ENCODE assay signal across 15 cellular contexts in the genomic region with DNA sequence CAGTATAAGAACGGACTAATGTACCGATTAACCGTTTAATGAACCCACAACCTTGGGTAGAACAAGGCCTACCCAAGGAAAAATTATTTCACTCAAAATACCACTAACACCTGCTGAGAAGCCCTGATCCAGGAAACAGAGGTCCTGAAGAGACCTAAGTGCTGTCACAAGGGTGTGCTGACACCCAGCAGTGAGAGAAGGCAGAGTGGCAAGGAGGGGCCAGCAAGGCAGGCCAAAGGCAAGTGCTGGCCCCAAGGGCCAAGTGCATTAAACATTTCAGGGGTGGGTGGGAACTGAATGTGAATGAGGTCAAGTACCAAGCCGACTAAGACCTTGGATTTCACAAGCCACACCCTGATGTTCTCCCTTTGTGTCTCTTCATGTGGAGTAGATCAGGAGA. TPM values are rescaled to one million over a fixed set of nuclear protein-coding genes. Genes with fewer than 3 reads are reported as not detected.
A peak's percentile ranks its signal among the peaks of the same experiment; 100 is the strongest.
DNase-seq lines count a peak whose midpoint lies in the region; ATAC-seq, FAIRE-seq and TF ChIP-seq lines count a peak whose summit lies in the region.
"Had no signal": no experiment of that assay in that cellular context is flagged by ENCODE, and none has a peak within 500 bp of the region (broad histone marks: within the 10 kb centered on the region; RNA-seq: fewer than 3 reads in every experiment).

No MANE protein-coding gene starts in this region.

- no peaks in the 10 kb centered on the region for H3K9me3 Mint-ChIP-seq in activated naive CD8-positive, alpha-beta T cell (ENCODE audit: low read depth)
- no peaks in the 10 kb centered on the region for H3K9me3 Mint-ChIP-seq in activated naive CD8-positive, alpha-beta T cell treated with anti-CD3 and anti-CD28 coated beads for 36 hours
- H3K9me3 Mint-ChIP-seq in activated T-helper 17 cell treated with anti-CD3 and anti-CD28 coated beads, Interleukin-2, amount 50 U/mL, for 72 hours: no peaks in the 10 kb centered on the region
- H3K9me3 Mint-ChIP-seq: dendritic cell treated with granulocyte-macrophage colony-stimulating factor and Interleukin-4, amounts not matched to agents 40 ng/mL and 50 ng/mL, for 4 days; T-helper 1 cell treated with Interleukin-12 subunit alpha and Interleukin-12 subunit beta and Interleukin-4 antibody, amounts not matched to agents 30 μg/mL and 1 μg/mL, for 36 hours had no signal

- H3K27me3 Mint-ChIP-seq in activated naive CD8-positive, alpha-beta T cell: no peaks in the 10 kb centered on the region
- no peaks in the 10 kb centered on the region for H3K27me3 Mint-ChIP-seq in activated naive CD8-positive, alpha-beta T cell treated with anti-CD3 and anti-CD28 coated beads for 36 hours
- no peaks in the 10 kb centered on the region for H3K27me3 Mint-ChIP-seq in activated T-helper 17 cell treated with anti-CD3 and anti-CD28 coated beads, Interleukin-2, amount 50 U/mL, for 72 hours
- H3K27me3 Mint-ChIP-seq: dendritic cell treated with granulocyte-macrophage colony-stimulating factor and Interleukin-4, amounts not matched to agents 40 ng/mL and 50 ng/mL, for 4 days had no signal

- ATAC-seq in activated T-helper 17 cell treated with anti-CD3 and anti-CD28 coated beads, Interleukin-2, amount 50 U/mL, for 72 hours (replicated peaks): no peak
- ATAC-seq in left colon (peak; percentile 31), HG02642 (IDR thresholded peaks at IDR 0.05; ENCODE audit: poor library complexity, unreplicated experiment) (no peak)

- no peak for FAIRE-seq in GM12892 (lab: Jason Lieb, UNC)

- no peak overlapping the region for H3K4me3 ChIP-seq in foreskin fibroblast (ENCODE audit: low read depth in 1 of 2, low read length in 2 of 2)
- H3K4me3 ChIP-seq: breast epithelium, gastrocnemius medialis, transverse colon had no signal

- H3K27ac Mint-ChIP-seq in activated naive CD8-positive, alpha-beta T cell: peak overlapping the region; percentile 46
- no peak overlapping the region for H3K27ac Mint-ChIP-seq in activated naive CD8-positive, alpha-beta T cell treated with anti-CD3 and anti-CD28 coated beads for 36 hours
- H3K27ac Mint-ChIP-seq in activated T-helper 17 cell treated with anti-CD3 and anti-CD28 coated beads, Interleukin-2, amount 50 U/mL, for 72 hours: peak overlapping the region; percentile 71
- H3K27ac Mint-ChIP-seq: dendritic cell treated with granulocyte-macrophage colony-stimulating factor and Interleukin-4, amounts not matched to agents 40 ng/mL and 50 ng/mL, for 4 days had no signal

- intact Hi-C loops in left colon (cut with DNase I, micrococcal nuclease): loop anchor here in 1 of 2 donors (10.0 kb wide), 1 partner anchor 278 kb away; no protein-coding TSS in a partner anchor

- no peak for TF ChIP-seq POLR2A in GM12892 (IDR thresholded peaks at IDR 0.05; ENCODE audit: low read depth, low read length)

- H3K36me3 Mint-ChIP-seq in activated naive CD8-positive, alpha-beta T cell: peaks cover 6% of the 10 kb centered on the region
- H3K36me3 Mint-ChIP-seq in activated naive CD8-positive, alpha-beta T cell treated with anti-CD3 and anti-CD28 coated beads for 36 hours: peaks cover 36% of the 10 kb centered on the region
- peaks cover 77% of the 10 kb centered on the region for H3K36me3 Mint-ChIP-seq in activated T-helper 17 cell treated with anti-CD3 and anti-CD28 coated beads, Interleukin-2, amount 50 U/mL, for 72 hours (ENCODE audit: low read depth)

- peaks cover 64% of the 10 kb centered on the region for H3K4me1 Mint-ChIP-seq in activated naive CD8-positive, alpha-beta T cell (ENCODE audit: low read depth)
- peaks cover 58% of the 10 kb centered on the region for H3K4me1 Mint-ChIP-seq in activated naive CD8-positive, alpha-beta T cell treated with anti-CD3 and anti-CD28 coated beads for 36 hours
- peaks cover 24% of the 10 kb centered on the region for H3K4me1 Mint-ChIP-seq in activated T-helper 17 cell treated with anti-CD3 and anti-CD28 coated beads, Interleukin-2, amount 50 U/mL, for 72 hours

- DNase-seq in activated naive CD8-positive, alpha-beta T cell treated with anti-CD3 and anti-CD28 coated beads for 36 hours: no peak
- DNase-seq in left colon (no peak), GM12892 (ENCODE audit: insufficient read length) (no peak), foreskin fibroblast (no peak), hypothalamus (lab: John Stamatoyannopoulos, UW) (no peak)
- DNase-seq: NCI-H524 treated with DMSO at 0.1 percent for 48 hours, SHP77 treated with DMSO at 0.1 percent for 48 hours had no signal

- no peak overlapping the region for H3K4me3 Mint-ChIP-seq in activated naive CD8-positive, alpha-beta T cell
- H3K4me3 Mint-ChIP-seq in activated naive CD8-positive, alpha-beta T cell treated with anti-CD3 and anti-CD28 coated beads for 36 hours: no peak overlapping the region
- no peak overlapping the region for H3K4me3 Mint-ChIP-seq in activated T-helper 17 cell treated with anti-CD3 and anti-CD28 coated beads, Interleukin-2, amount 50 U/mL, for 72 hours
- H3K4me3 Mint-ChIP-seq: dendritic cell treated with granulocyte-macrophage colony-stimulating factor and Interleukin-4, amounts not matched to agents 40 ng/mL and 50 ng/mL, for 4 days; T-helper 1 cell treated with Interleukin-12 subunit alpha and Interleukin-12 subunit beta and Interleukin-4 antibody, amounts not matched to agents 30 μg/mL and 1 μg/mL, for 36 hours had no signal

- no peak for TF ChIP-seq CTCF in foreskin fibroblast (IDR thresholded peaks at IDR 0.05; ENCODE audit: low read depth, low read length)

RNA-seq across cellular contexts. Expression of gene UBE2G2, which starts 9.0 kb away (rescaled TPM):
- 100 to 1,000 TPM; 115 to 124 TPM for total RNA-seq in activated naive CD8-positive, alpha-beta T cell treated with anti-CD3 and anti-CD28 coated beads for 36 hours
- total RNA-seq in activated T-helper 17 cell treated with anti-CD3 and anti-CD28 coated beads, Interleukin-2, amount 50 U/mL, for 72 hours: 100 to 1,000 TPM in 1 of 2 donors, 10 to 100 TPM in 1; 88.9 to 136 TPM
- 10 to 100 TPM; 56.7 to 79.4 TPM for total RNA-seq in left colon
- polyA plus RNA-seq in GM12892 (2012; ENCODE audit: missing spikeins): 45.9 TPM

RNA-seq across cellular contexts. Expression of gene SUMO3, which starts 25.2 kb away (rescaled TPM):
- 10 to 100 TPM; 90.5 to 92.5 TPM for total RNA-seq in activated naive CD8-positive, alpha-beta T cell treated with anti-CD3 and anti-CD28 coated beads for 36 hours
- 10 to 100 TPM; 52.6 to 86.2 TPM for total RNA-seq in activated T-helper 17 cell treated with anti-CD3 and anti-CD28 coated beads, Interleukin-2, amount 50 U/mL, for 72 hours
- 10 to 100 TPM; 67.3 to 73.2 TPM for total RNA-seq in left colon
- 84.0 TPM for polyA plus RNA-seq in GM12892 (2012; ENCODE audit: missing spikeins)
